Comparison of ENCODE assay signal across 18 cellular contexts in the genomic region with DNA sequence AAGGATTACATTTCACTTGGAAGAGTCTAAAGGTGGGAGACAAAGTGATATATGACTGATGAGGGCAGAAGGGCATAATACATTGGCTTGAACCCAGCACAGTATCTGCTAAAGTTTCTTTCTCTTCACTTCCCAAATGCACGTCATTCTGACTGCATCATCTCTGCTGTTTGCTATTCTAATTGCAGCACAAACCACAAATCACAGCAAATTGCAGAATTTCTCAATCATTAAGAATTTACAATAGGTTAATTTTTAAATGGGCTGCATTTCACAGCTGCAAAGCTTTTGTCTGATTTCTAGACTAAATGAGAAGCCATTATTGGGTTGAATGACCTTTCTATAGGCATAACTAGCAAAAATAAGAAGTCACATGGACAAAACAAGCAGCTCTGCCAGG.
"Had no signal": no experiment of that assay in that cellular context is flagged by ENCODE, and none has a peak within 500 bp of the region (broad histone marks: within the 10 kb centered on the region; RNA-seq: fewer than 3 reads in every experiment).

No MANE protein-coding gene starts in this region.

- H3K9me3 ChIP-seq: neutrophil, right atrium auricular region, stomach, thoracic aorta had no signal

- ATAC-seq: activated naive CD8-positive, alpha-beta T cell treated with anti-CD3 and anti-CD28 coated beads, Interleukin-2, amount 50 U/mL, for 24 hours; left colon; naive thymus-derived CD8-positive, alpha-beta T cell had no signal

- H3K27ac ChIP-seq: coronary artery, neutrophil, right atrium auricular region, skin epidermis, stomach, thoracic aorta had no signal

- H3K36me3 ChIP-seq: neutrophil, right atrium auricular region, stomach, thoracic aorta had no signal

- FAIRE-seq: endothelial cell of umbilical vein, TTC549 had no signal

- H3K27me3 ChIP-seq: neutrophil, right atrium auricular region, stomach had no signal

- H3K4me1 ChIP-seq: right atrium auricular region, stomach had no signal

- DNase-seq: activated B cell treated with CpG ODN at 0.5 μM for 24 hours; activated CD4-positive, alpha-beta T cell treated with anti-CD3 and anti-CD28 coated beads, Interleukin-2, amount 10 ng/mL, durations not matched to agents 24 days and 14 days; activated naive CD4-positive, alpha-beta T cell treated with Interleukin-2 at 50 U/mL for 16 hours; activated naive CD8-positive, alpha-beta T cell treated with anti-CD3 and anti-CD28 coated beads, Interleukin-2, amount 50 U/mL, for 24 hours; effector CD4-positive, alpha-beta T cell; hippocampal formation; left colon; mammary epithelial cell; naive thymus-derived CD8-positive, alpha-beta T cell; stimulated activated CD4-positive, alpha-beta T cell treated with anti-CD3 and anti-CD28 coated beads, Interleukin-4, amount 100 ng/mL, for 4 hours; stomach had no signal

- H3K4me3 ChIP-seq: coronary artery, right atrium auricular region, skin epidermis, stomach, thoracic aorta had no signal
